2 cellular contexts compared by ENCODE assay signal in the genomic region with DNA sequence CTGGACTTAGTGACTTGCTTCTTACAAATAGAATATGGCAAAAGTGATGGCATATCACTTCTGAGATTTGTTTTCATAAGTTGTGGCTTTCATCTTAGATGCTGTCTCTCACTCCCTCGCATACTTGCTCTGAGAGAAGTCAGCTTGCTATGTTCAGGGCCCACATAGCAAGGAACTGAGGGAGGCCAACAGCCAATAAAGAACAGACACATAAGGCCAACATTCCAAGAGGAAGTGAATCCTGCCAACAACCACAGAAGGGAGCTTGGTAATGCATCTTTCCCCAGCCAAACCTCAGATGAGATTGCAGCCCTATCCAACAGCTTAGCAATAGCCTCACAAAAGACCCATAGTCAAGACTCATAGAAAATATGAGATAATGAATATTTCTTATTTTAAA.
TF ChIP-seq lines count a peak whose summit lies in the region.

No MANE protein-coding gene starts in this region.

TF ChIP-seq in HepG2, 621 proteins besides CTCF, POLR2A, EP300 and RAD21:
- TF ChIP-seq NR2C2 (CRISPR knock-in tag; IDR thresholded peaks at IDR 0.05; ENCODE audit: borderline replicate concordance): no peak
- TF ChIP-seq, protein P1, sequence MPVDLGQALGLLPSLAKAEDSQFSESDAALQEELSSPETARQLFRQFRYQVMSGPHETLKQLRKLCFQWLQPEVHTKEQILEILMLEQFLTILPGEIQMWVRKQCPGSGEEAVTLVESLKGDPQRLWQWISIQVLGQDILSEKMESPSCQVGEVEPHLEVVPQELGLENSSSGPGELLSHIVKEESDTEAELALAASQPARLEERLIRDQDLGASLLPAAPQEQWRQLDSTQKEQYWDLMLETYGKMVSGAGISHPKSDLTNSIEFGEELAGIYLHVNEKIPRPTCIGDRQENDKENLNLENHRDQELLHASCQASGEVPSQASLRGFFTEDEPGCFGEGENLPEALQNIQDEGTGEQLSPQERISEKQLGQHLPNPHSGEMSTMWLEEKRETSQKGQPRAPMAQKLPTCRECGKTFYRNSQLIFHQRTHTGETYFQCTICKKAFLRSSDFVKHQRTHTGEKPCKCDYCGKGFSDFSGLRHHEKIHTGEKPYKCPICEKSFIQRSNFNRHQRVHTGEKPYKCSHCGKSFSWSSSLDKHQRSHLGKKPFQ (CRISPR knock-in tag; IDR thresholded peaks at IDR 0.05; ENCODE audit: insufficient replicate concordance): no peak
- no peak for TF ChIP-seq PCBP2 (optimal IDR thresholded peaks at IDR 0.05; ENCODE audit: low read depth, low read length, poor library complexity, severe bottlenecking)
- no peak for TF ChIP-seq ZFY (CRISPR knock-in tag; IDR thresholded peaks at IDR 0.05)
- no peak for TF ChIP-seq ZNF605 (CRISPR knock-in tag; IDR thresholded peaks at IDR 0.05)
- TF ChIP-seq AHR (CRISPR knock-in tag; IDR thresholded peaks at IDR 0.05): no peak
- TF ChIP-seq, protein P2, sequence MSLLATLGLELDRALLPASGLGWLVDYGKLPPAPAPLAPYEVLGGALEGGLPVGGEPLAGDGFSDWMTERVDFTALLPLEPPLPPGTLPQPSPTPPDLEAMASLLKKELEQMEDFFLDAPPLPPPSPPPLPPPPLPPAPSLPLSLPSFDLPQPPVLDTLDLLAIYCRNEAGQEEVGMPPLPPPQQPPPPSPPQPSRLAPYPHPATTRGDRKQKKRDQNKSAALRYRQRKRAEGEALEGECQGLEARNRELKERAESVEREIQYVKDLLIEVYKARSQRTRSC (CRISPR knock-in tag; IDR thresholded peaks at IDR 0.05; ENCODE audit: low read depth): no peak
- TF ChIP-seq, protein P3, sequence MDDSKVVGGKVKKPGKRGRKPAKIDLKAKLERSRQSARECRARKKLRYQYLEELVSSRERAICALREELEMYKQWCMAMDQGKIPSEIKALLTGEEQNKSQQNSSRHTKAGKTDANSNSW (CRISPR knock-in tag; IDR thresholded peaks at IDR 0.05; ENCODE audit: borderline replicate concordance): no peak
- TF ChIP-seq GTF2F1 (IDR thresholded peaks at IDR 0.05; ENCODE audit: low read length): no peak
- TF ChIP-seq ZNF24 (IDR thresholded peaks at IDR 0.05): no peak
- TF ChIP-seq, protein P4, sequence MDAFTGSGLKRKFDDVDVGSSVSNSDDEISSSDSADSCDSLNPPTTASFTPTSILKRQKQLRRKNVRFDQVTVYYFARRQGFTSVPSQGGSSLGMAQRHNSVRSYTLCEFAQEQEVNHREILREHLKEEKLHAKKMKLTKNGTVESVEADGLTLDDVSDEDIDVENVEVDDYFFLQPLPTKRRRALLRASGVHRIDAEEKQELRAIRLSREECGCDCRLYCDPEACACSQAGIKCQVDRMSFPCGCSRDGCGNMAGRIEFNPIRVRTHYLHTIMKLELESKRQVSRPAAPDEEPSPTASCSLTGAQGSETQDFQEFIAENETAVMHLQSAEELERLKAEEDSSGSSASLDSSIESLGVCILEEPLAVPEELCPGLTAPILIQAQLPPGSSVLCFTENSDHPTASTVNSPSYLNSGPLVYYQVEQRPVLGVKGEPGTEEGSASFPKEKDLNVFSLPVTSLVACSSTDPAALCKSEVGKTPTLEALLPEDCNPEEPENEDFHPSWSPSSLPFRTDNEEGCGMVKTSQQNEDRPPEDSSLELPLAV (CRISPR knock-in tag; conservative IDR thresholded peaks at IDR 0.05; ENCODE audit: low read depth): no peak
- no peak for TF ChIP-seq ADNP (CRISPR knock-in tag; IDR thresholded peaks at IDR 0.05)
- TF ChIP-seq DPF2 (CRISPR knock-in tag; IDR thresholded peaks at IDR 0.05; ENCODE audit: borderline replicate concordance, low read depth): no peak
- TF ChIP-seq ZFP90 (CRISPR knock-in tag; IDR thresholded peaks at IDR 0.05; ENCODE audit: borderline replicate concordance): no peak
- no peak for TF ChIP-seq MEIS2 (CRISPR knock-in tag; IDR thresholded peaks at IDR 0.05)

TF ChIP-seq in SK-N-SH treated with all-trans-retinoic acid at 6 μM for 48 hours, 23 proteins besides CTCF, POLR2A, EP300 and RAD21:
- TF ChIP-seq TOX (CRISPR knock-in tag; IDR thresholded peaks at IDR 0.05; ENCODE audit: borderline replicate concordance): no peak
